In the genomic region with DNA sequence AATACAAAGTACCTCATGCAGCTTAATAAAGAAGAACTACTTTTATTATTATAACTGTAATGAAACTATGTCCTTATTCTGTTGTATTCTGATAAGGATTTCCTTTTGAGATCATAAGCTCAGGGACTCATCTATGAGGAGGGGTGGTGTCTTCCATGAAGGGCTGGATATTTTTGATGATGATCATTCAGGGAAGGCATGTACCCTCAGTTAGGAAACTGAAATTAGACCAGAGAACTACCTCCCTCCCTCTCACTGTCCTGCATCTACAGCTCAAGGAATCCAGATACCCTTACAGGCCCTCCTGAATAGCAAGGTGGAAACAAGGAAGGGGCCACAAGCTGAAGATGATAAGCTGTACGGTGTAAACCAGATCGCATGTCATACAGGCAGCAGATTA, we compare ENCODE assay signal across 17 cellular contexts.
DNase-seq lines count a peak whose midpoint lies in the region; ATAC-seq, FAIRE-seq and TF ChIP-seq lines count a peak whose summit lies in the region.
"Had no signal": no experiment of that assay in that cellular context is flagged by ENCODE, and none has a peak within 500 bp of the region (broad histone marks: within the 10 kb centered on the region; RNA-seq: fewer than 3 reads in every experiment).

No MANE protein-coding gene starts in this region.

- H3K27me3 ChIP-seq in breast epithelium (no peaks in the 10 kb centered on the region), K562 (ENCODE audit: control insufficient read depth in 2 of 2, insufficient read depth in 2 of 2, low read length in 2 of 2) (no peaks in the 10 kb centered on the region), muscle layer of colon (ENCODE audit: control insufficient read depth in 1 of 2, insufficient read depth in 2 of 2, low read length in 2 of 2) (no peaks in the 10 kb centered on the region), upper lobe of left lung (no peaks in the 10 kb centered on the region)

- peaks cover 9% of the 10 kb centered on the region for H3K36me3 Mint-ChIP-seq in MCF 10A (ENCODE audit: insufficient read depth, unreplicated experiment)

- TF ChIP-seq EP300 in K562 (IDR thresholded peaks at IDR 0.05; ENCODE audit: low read length): no peak
- no peak for TF ChIP-seq EP300 in upper lobe of left lung (IDR thresholded peaks at IDR 0.05)

- H3K4me2 ChIP-seq in K562 (ENCODE audit: insufficient read depth, low read length): no peak overlapping the region

- H3K27ac ChIP-seq in breast epithelium (no peak overlapping the region), K562 (ENCODE audit: extremely low read depth, low read depth, low read length) (no peak overlapping the region), muscle layer of colon (ENCODE audit: low read depth, low read length) (peak overlapping the region; percentile 88), upper lobe of left lung (peak overlapping the region in 3 of 4 donors; percentile 40 to 81 (median 67))

- H3K79me2 ChIP-seq in K562 (ENCODE audit: control insufficient read depth, insufficient read depth, low read length): peaks cover 3% of the 10 kb centered on the region; the same call in 1 of the 3 replicates

- intact Hi-C loops in MCF 10A (cut with micrococcal nuclease) (no loop called here), breast epithelium (cut with DNase I; ENCODE audit: low total_unique reads) (loop anchor here (5.0 kb wide), 1 partner anchor 103 kb away; the partner anchor contains the start of gene HNRNPU), K562 (cut with micrococcal nuclease) (no loop called here), head of caudate nucleus (cut with DNase I) (loop anchor here (10.0 kb wide), 1 partner anchor 80 kb away; no protein-coding TSS in a partner anchor)

- H3K4me1 ChIP-seq in breast epithelium (no peaks in the 10 kb centered on the region), K562 (replicated peaks in 1 of 2; ENCODE audit: control insufficient read depth in 2 of 2, insufficient read depth in 2 of 2, low read length in 2 of 2) (peaks cover 15 to 19% of the 10 kb centered on the region in 2 experiments), muscle layer of colon (ENCODE audit: insufficient read depth, low read length) (peaks cover 40% of the 10 kb centered on the region), upper lobe of left lung (peaks cover 32 to 38% (median 36%) of the 10 kb centered on the region in 4 donors)

- ATAC-seq in K562 (no peak), upper lobe of left lung (ENCODE audit: low FRiP score in 2 of 2) (no peak), GM21576 (IDR thresholded peaks at IDR 0.05; ENCODE audit: unreplicated experiment) (no peak), HG03571 (IDR thresholded peaks at IDR 0.05; ENCODE audit: unreplicated experiment) (no peak)

- H2AFZ ChIP-seq in K562 (ENCODE audit: low read depth, low read length): peak overlapping the region; percentile 56

- H3K27me3 Mint-ChIP-seq in MCF 10A (ENCODE audit: insufficient read depth, unreplicated experiment): no peaks in the 10 kb centered on the region

- H3K36me3 ChIP-seq in breast epithelium (no peaks in the 10 kb centered on the region), K562 (ENCODE audit: control insufficient read depth, insufficient read depth, low read length) (no peaks in the 10 kb centered on the region), muscle layer of colon (ENCODE audit: insufficient read depth, low read length) (no peaks in the 10 kb centered on the region), upper lobe of left lung (no peaks in the 10 kb centered on the region)

- DNase-seq in MCF 10A (ENCODE audit: unreplicated experiment): no peak
- DNase-seq in breast epithelium (ENCODE audit: low spot score in 2 of 2): no peak
- peak in 1 of 4 experiments; percentile 33 for DNase-seq in K562 (ENCODE audit: extremely low read depth in 1 of 4, low spot score in 3 of 4)
- DNase-seq in upper lobe of left lung: no peak
- no peak for DNase-seq in head of caudate nucleus
- DNase-seq: ACHN; activated CD4-positive, alpha-beta T cell treated with anti-CD3 and anti-CD28 coated beads, Interleukin-2, amount 10 ng/mL, durations not matched to agents 7 days and 5 days; effector memory CD4-positive, alpha-beta T cell; H7; NCI-H2171 treated with DMSO at 0.1 percent for 48 hours; small intestine had no signal

- CTCF ChIA-PET in MCF 10A (lab: Yijun Ruan, JAX) (interaction anchor here (0.6 to 3.3 kb wide), 7 partner anchors 19 to 108 kb away, joined by 3 to 21 read pairs (median 3); partner anchors contain the start of gene HNRNPU), K562 (lab: Yijun Ruan, JAX; ENCODE audit: low intra/inter-chr PET ratio) (no interaction called here)

- TF ChIP-seq CTCF in MCF 10A (IDR thresholded peaks at IDR 0.05; ENCODE audit: unreplicated experiment): no peak
- TF ChIP-seq CTCF in breast epithelium (IDR thresholded peaks at IDR 0.05): no peak
- no peak for TF ChIP-seq CTCF in K562 (IDR thresholded peaks at IDR 0.05 in 2 of 3, conservative IDR thresholded peaks at IDR 0.05 in 1 of 3; ENCODE audit: insufficient read depth in 2 of 3, low read depth in 1 of 3, low read length in 3 of 3)
- no peak for TF ChIP-seq CTCF in upper lobe of left lung (IDR thresholded peaks at IDR 0.05)

- H3K9me3 Mint-ChIP-seq in MCF 10A (ENCODE audit: unreplicated experiment): no peaks in the 10 kb centered on the region
- H3K9me3 Mint-ChIP-seq: activated CD4-positive, alpha-beta T cell treated with anti-CD3 and anti-CD28 coated beads, Interleukin-2, amount 10 ng/mL, durations not matched to agents 7 days and 5 days; activated T-helper 1 cell treated with anti-CD3 and anti-CD28 coated beads, Interleukin-12 subunit alpha, Interleukin-12 subunit beta, Interleukin-2, Interleukin-4 antibody, amounts not matched to agents 30 ng/mL and 10 ng/mL and 1 ng/mL, durations not matched to agents 14 hours and 24 hours and 36 hours had no signal

- H3K9ac ChIP-seq in K562 (ENCODE audit: insufficient read depth in 1 of 2, low read depth in 2 of 2, low read length in 2 of 2): peak overlapping the region in 1 of 2 experiments; percentile 9; a peak in 1 of 4 replicates
- H3K9ac ChIP-seq in muscle layer of colon (ENCODE audit: low read length): no peak overlapping the region

- in situ Hi-C loops in K562 (cut with MboI): loop anchor here (5.0 kb wide), 1 partner anchor 98 kb away; no protein-coding TSS in a partner anchor

- no peak for FAIRE-seq in K562 (lab: Jason Lieb, UNC)
- FAIRE-seq: frontal cortex, RCC 7860, small intestine had no signal

- no peaks in the 10 kb centered on the region for H3K9me1 ChIP-seq in K562 (ENCODE audit: control insufficient read depth, insufficient read depth, low read length)

- POLR2A ChIA-PET in MCF 10A (lab: Yijun Ruan, JAX): interaction anchor here (1.3 to 3.6 kb wide), 6 partner anchors 11 to 132 kb away, joined by 3 to 64 read pairs (median 8); partner anchors contain the start of genes COX20 and HNRNPU
- POLR2A ChIA-PET in K562 (lab: Yijun Ruan, JAX): interaction anchor here (0.6 to 1.7 kb wide), 5 partner anchors 10 to 767 kb away, joined by 3 to 5 read pairs (median 3); partner anchors contain the start of gene HNRNPU

- no peak for TF ChIP-seq RAD21 in K562 (CRISPR knock-in tag; conservative IDR thresholded peaks at IDR 0.05 in 1 of 2, IDR thresholded peaks at IDR 0.05 in 1 of 2)

- no peak for TF ChIP-seq POLR2A in breast epithelium (IDR thresholded peaks at IDR 0.05)
- TF ChIP-seq POLR2A in K562 (conservative IDR thresholded peaks at IDR 0.05): no peak
- TF ChIP-seq POLR2A in upper lobe of left lung (IDR thresholded peaks at IDR 0.05): no peak

- H3K4me3 Mint-ChIP-seq in MCF 10A (ENCODE audit: unreplicated experiment): no peak overlapping the region
- H3K4me3 Mint-ChIP-seq: activated CD4-positive, alpha-beta T cell treated with anti-CD3 and anti-CD28 coated beads, Interleukin-2, amount 10 ng/mL, durations not matched to agents 7 days and 5 days; activated T-helper 1 cell treated with anti-CD3 and anti-CD28 coated beads, Interleukin-12 subunit alpha, Interleukin-12 subunit beta, Interleukin-2, Interleukin-4 antibody, amounts not matched to agents 30 ng/mL and 10 ng/mL and 1 ng/mL, durations not matched to agents 14 hours and 24 hours and 36 hours had no signal

- BruUV-seq in MCF 10A (replicated peaks; lab: Mats Ljungman, UMichigan) (no TSS peak), K562 (replicated peaks; lab: Mats Ljungman, UMichigan) (no TSS peak)

- 13% methylated on average over 2 of the region's 2 CpGs for WGBS in K562 (ENCODE audit: insufficient coverage, low coverage, missing lambda C conversion rate)
- WGBS in upper lobe of left lung, 2 donors: 47 to 71% methylated on average over 2 of the region's 2 CpGs

- H3K9me3 ChIP-seq in breast epithelium (no peaks in the 10 kb centered on the region), K562 (replicated peaks; ENCODE audit: control insufficient read depth, insufficient read depth, low read depth, low read length) (no peaks in the 10 kb centered on the region), muscle layer of colon (ENCODE audit: low read length) (no peaks in the 10 kb centered on the region), upper lobe of left lung (no peaks in the 10 kb centered on the region)

- no peaks in the 10 kb centered on the region for H4K20me1 ChIP-seq in K562 (replicated peaks; ENCODE audit: control insufficient read depth, insufficient read depth, low read length)

- H3K27ac Mint-ChIP-seq in MCF 10A (ENCODE audit: low read depth, unreplicated experiment): peak overlapping the region; percentile 93
- H3K27ac Mint-ChIP-seq: activated CD4-positive, alpha-beta T cell treated with anti-CD3 and anti-CD28 coated beads, Interleukin-2, amount 10 ng/mL, durations not matched to agents 7 days and 5 days; activated T-helper 1 cell treated with anti-CD3 and anti-CD28 coated beads, Interleukin-12 subunit alpha, Interleukin-12 subunit beta, Interleukin-2, Interleukin-4 antibody, amounts not matched to agents 30 ng/mL and 10 ng/mL and 1 ng/mL, durations not matched to agents 14 hours and 24 hours and 36 hours had no signal

- H3K4me1 Mint-ChIP-seq in MCF 10A (ENCODE audit: insufficient read depth, unreplicated experiment): peaks cover 27% of the 10 kb centered on the region

- H3K4me3 ChIP-seq in breast epithelium (no peak overlapping the region), K562 (no peak overlapping the region), muscle layer of colon (ENCODE audit: low read depth in 1 of 2, low read length in 2 of 2) (no peak overlapping the region), upper lobe of left lung (no peak overlapping the region)

TF ChIP-seq in K562, 482 proteins besides CTCF, POLR2A, EP300 and RAD21 (continues in another document):
- TF ChIP-seq NCOA6 (IDR thresholded peaks at IDR 0.05): no peak
- TF ChIP-seq ZFX (CRISPR knock-in tag; IDR thresholded peaks at IDR 0.05): no peak
- TF ChIP-seq CTBP1 (IDR thresholded peaks at IDR 0.05; ENCODE audit: borderline replicate concordance): peak; percentile 23; the same call in 1 of the 2 replicates
- TF ChIP-seq CC2D1A (IDR thresholded peaks at IDR 0.05): no peak
- no peak for TF ChIP-seq RBM34 (IDR thresholded peaks at IDR 0.05; ENCODE audit: borderline replicate concordance, insufficient read depth, low read length)
- no peak for TF ChIP-seq TCF7L2 (IDR thresholded peaks at IDR 0.05; ENCODE audit: low read depth, low read length)
- 0 out of 2 replicates have a peak, but pooled peaks have one; percentile 14 for TF ChIP-seq L3MBTL2 (IDR thresholded peaks at IDR 0.05)
- TF ChIP-seq MAFG (tag; conservative IDR thresholded peaks at IDR 0.05): no peak
- no peak for TF ChIP-seq ZNF212 (CRISPR knock-in tag; IDR thresholded peaks at IDR 0.05)

Comparison
In these comparisons a context has a peak if more than half of its experiments do, and no peak if none do; other contexts are left out.
1. intact Hi-C loops: an anchor here in breast epithelium (5.0 kb wide) and head of caudate nucleus (10.0 kb wide); none called in MCF 10A and K562.
2. H3K27ac ChIP-seq: peak in muscle layer of colon (single experiment) and upper lobe of left lung (3 of 4); none in breast epithelium (0 of 2) and K562 (single experiment).